In genomic region chr3:78974181-78974770, GRCh38 we compare ENCODE assay signal across 13 cellular contexts.
A peak's percentile ranks its signal among the peaks of the same experiment; 100 is the strongest.
DNase-seq lines count a peak whose midpoint lies in the region; TF ChIP-seq lines count a peak whose summit lies in the region.
"Had no signal": no experiment of that assay in that cellular context is flagged by ENCODE, and none has a peak within 500 bp of the region (broad histone marks: within the 10 kb centered on the region; RNA-seq: fewer than 3 reads in every experiment).

No MANE protein-coding gene starts in this region.

- peak; percentile 77 for DNase-seq in DMS 273 (lab: John Stamatoyannopoulos, UW; ENCODE audit: unreplicated experiment)
- DNase-seq in NCI-H1694 treated with DMSO at 0.1 percent for 48 hours (lab: John Stamatoyannopoulos, UW) = peak; percentile 23
- peak; percentile 62 for DNase-seq in choroid plexus epithelial cell (ENCODE audit: low read depth)
- no peak for DNase-seq in osteocyte (ENCODE audit: extremely low spot score, unreplicated experiment)
- no peak for DNase-seq in NCI-H187 treated with DMSO at 0.1 percent for 48 hours (lab: John Stamatoyannopoulos, UW)
- DNase-seq in mucosa of gallbladder (ENCODE audit: low spot score) = no peak
- no peak for DNase-seq in immature natural killer cell
- DNase-seq in NCI-H1417 treated with DMSO at 0.1 percent for 48 hours (lab: John Stamatoyannopoulos, UW) = no peak
- DNase-seq: activated T-cell treated with anti-CD3 and anti-CD28 coated beads, Interleukin-2, amount 50 U/mL, for 1 hour; amygdala; NK-92 treated with Interleukin-12 subunit alpha and Interleukin-12 subunit beta, amount 100 ng/mL, for 24 hours; right cardiac atrium; substantia nigra had no signal

- H3K27me3 Mint-ChIP-seq in osteocyte (ENCODE audit: unreplicated experiment) = no peaks in the 10 kb centered on the region
- peaks cover 0 to 1% (median 0%) of the 10 kb centered on the region in 3 donors for H3K27me3 Mint-ChIP-seq in immature natural killer cell (ENCODE audit: low read depth in 3 of 3)

- H3K4me3 ChIP-seq in choroid plexus epithelial cell (ENCODE audit: low read depth, low read length) = no peak overlapping the region

- H3K36me3 Mint-ChIP-seq in osteocyte (ENCODE audit: unreplicated experiment) (no peaks in the 10 kb centered on the region), immature natural killer cell (no peaks in the 10 kb centered on the region)

- TF ChIP-seq CTCF in choroid plexus epithelial cell (conservative IDR thresholded peaks at IDR 0.05; ENCODE audit: low read depth, low read length) (no peak), osteocyte (IDR thresholded peaks at IDR 0.05) (no peak)

- H3K27ac Mint-ChIP-seq in osteocyte (ENCODE audit: unreplicated experiment) (peak overlapping the region; percentile 90), immature natural killer cell (no peak overlapping the region)

- H3K4me3 Mint-ChIP-seq in osteocyte (ENCODE audit: unreplicated experiment) = peak overlapping the region; percentile 75
- H3K4me3 Mint-ChIP-seq in immature natural killer cell = no peak overlapping the region

- H3K9me3 Mint-ChIP-seq in osteocyte (ENCODE audit: unreplicated experiment) (no peaks in the 10 kb centered on the region), immature natural killer cell (peaks cover 6 to 34% (median 9%) of the 10 kb centered on the region in 6 donors)

- H3K4me1 Mint-ChIP-seq in osteocyte (ENCODE audit: unreplicated experiment) = peaks cover 41% of the 10 kb centered on the region
- H3K4me1 Mint-ChIP-seq in immature natural killer cell = no peaks in the 10 kb centered on the region

Comparison
In these comparisons a context has a peak if more than half of its experiments do, and no peak if none do; other contexts are left out.
1. DNase-seq: peak in DMS 273 (single experiment), NCI-H1694 treated with DMSO at 0.1 percent for 48 hours (single experiment) and choroid plexus epithelial cell (single experiment); none in osteocyte (single experiment), NCI-H187 treated with DMSO at 0.1 percent for 48 hours (single experiment), mucosa of gallbladder (single experiment), immature natural killer cell (0 of 3) and NCI-H1417 treated with DMSO at 0.1 percent for 48 hours (single experiment).